In the genomic region with DNA sequence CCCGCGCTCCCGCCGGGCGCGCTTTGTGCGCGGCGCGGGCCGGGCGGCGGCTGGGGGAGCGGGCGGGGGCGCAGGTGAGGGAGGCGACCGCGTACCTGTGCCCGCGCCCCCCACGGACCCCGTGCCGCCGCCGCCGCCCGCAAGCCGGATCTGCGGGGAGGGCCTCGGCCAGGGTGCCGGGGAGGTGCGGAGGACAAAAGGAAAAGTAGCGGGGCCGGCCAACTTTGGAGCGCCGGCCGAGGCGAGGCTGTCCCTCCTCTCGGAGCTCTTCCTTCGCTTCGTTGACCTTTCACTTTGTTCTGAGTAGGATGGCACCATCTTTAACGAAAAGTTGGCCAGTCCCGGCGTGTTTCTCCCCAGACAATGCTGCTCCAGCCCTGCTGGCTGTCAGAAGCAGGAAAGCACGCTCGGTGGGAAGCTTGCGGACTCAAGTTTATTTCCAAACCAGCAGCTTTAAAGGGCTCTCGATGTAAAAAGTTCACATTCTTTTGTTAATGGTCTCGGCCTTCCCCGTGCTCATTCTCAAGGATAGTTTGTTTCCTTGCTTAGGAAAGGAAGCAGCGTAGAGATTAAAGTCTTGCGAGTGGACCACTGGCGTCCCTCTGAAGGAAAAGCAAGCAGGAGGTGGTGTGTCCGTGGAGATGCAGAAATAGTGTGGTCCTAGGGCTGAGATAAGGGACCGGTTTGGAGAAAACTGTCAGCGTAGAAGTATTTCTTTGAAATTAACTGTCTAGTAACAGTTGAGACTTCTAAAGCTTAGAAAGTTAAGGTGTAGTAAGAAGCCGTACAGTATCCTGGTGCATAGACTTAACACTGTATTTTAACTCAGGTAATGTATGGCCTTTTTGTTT, we compare ENCODE assay signal across 8 cellular contexts. TPM values are rescaled to one million over a fixed set of nuclear protein-coding genes. Genes with fewer than 3 reads are reported as not detected.
DNase-seq lines count a peak whose midpoint lies in the region; ATAC-seq, FAIRE-seq and TF ChIP-seq lines count a peak whose summit lies in the region.

No MANE protein-coding gene starts in this region.

- POLR2A ChIA-PET in GM12878 (lab: Charles Lee), result interaction anchor here (0.7 to 1.6 kb wide), 3 partner anchors 9 to 27 kb away, joined by 3 to 10 read pairs (median 3); no protein-coding TSS in a partner anchor

- TF ChIP-seq RAD21 in GM12878 (IDR thresholded peaks at IDR 0.05; ENCODE audit: insufficient read depth, low read depth, low read length), result no peak

- in situ Hi-C loops in GM12878 (cut with MboI), result no loop called here

- H3K36me3 ChIP-seq in GM12878 (ENCODE audit: control insufficient read depth in 2 of 2, insufficient read depth in 2 of 2, low read length in 1 of 2) (peaks cover 2 to 3% of the 10 kb centered on the region in 2 experiments; a peak in 3 of 4 replicates), smooth muscle cell (ENCODE audit: low read depth) (no peaks in the 10 kb centered on the region)

- TF ChIP-seq CTCF in GM12878 (IDR thresholded peaks at IDR 0.05 in 2 of 3, conservative IDR thresholded peaks at IDR 0.05 in 1 of 3; ENCODE audit: control insufficient read depth in 2 of 3, extremely low read depth in 1 of 3, insufficient read depth in 1 of 3, low read depth in 3 of 3, low read length in 3 of 3) (no peak), smooth muscle cell (IDR thresholded peaks at IDR 0.05; ENCODE audit: borderline replicate concordance, insufficient read depth, poor library complexity, severe bottlenecking) (no peak)

- H3K4me1 ChIP-seq in GM12878 (ENCODE audit: control insufficient read depth, insufficient read depth, low read length), result peaks cover 12% of the 10 kb centered on the region
- H3K4me1 ChIP-seq in smooth muscle cell (ENCODE audit: low read depth), result peaks cover 12% of the 10 kb centered on the region

- 2% methylated on average over 19 of the region's 58 CpGs for WGBS in GM12878 (ENCODE audit: insufficient coverage, insufficient replicate concordance, low lambda C conversion rate, missing lambda C conversion rate)
- WGBS in smooth muscle cell (ENCODE audit: low lambda C conversion rate), result 2% methylated on average over 32 of the region's 58 CpGs

- H3K27me3 ChIP-seq in GM12878 (replicated peaks in 1 of 2; ENCODE audit: control insufficient read depth in 2 of 2, insufficient read depth in 2 of 2, low read length in 1 of 2) (no peaks in the 10 kb centered on the region), smooth muscle cell (ENCODE audit: low read depth) (no peaks in the 10 kb centered on the region)

- H3K4me2 ChIP-seq in GM12878 (ENCODE audit: control insufficient read depth, insufficient read depth) (peak overlapping the region; percentile 75), smooth muscle cell (peak overlapping the region; percentile 90)

- H3K79me2 ChIP-seq in GM12878 (ENCODE audit: control insufficient read depth, insufficient read depth, low read length) (peaks cover 66% of the 10 kb centered on the region), smooth muscle cell (ENCODE audit: low read depth) (peaks cover 68% of the 10 kb centered on the region)

- no peak for FAIRE-seq in GM12878 (lab: Jason Lieb, UNC)

- H3K9ac ChIP-seq in GM12878 (ENCODE audit: control insufficient read depth, insufficient read depth, low read length), result peak overlapping the region; percentile 90
- peak overlapping the region; percentile 88 for H3K9ac ChIP-seq in smooth muscle cell (ENCODE audit: low read depth)

- H2AFZ ChIP-seq in GM12878 (ENCODE audit: control insufficient read depth, low read depth, low read length), result peak overlapping the region; percentile 48
- H2AFZ ChIP-seq in smooth muscle cell (ENCODE audit: low read depth), result peak overlapping the region; percentile 61

- CTCF ChIA-PET in GM12878 (lab: Yijun Ruan, JAX), result interaction anchor here (0.9 to 1.6 kb wide), 2 partner anchors 9 to 15 kb away, joined by 3 to 4 read pairs; no protein-coding TSS in a partner anchor

- SMC1A ChIA-PET in GM12878 (lab: Charles Lee; ENCODE audit: uncharacterized antibody, unreplicated experiment), result interaction anchor here (1.0 to 1.1 kb wide), 3 partner anchors 9 to 138 kb away, joined by 3 to 5 read pairs (median 3); partner anchors contain the start of gene MRPL41

- peak; percentile 45; the same call in 1 of the 2 replicates for TF ChIP-seq POLR2A in GM12878 (IDR thresholded peaks at IDR 0.05; ENCODE audit: low read depth, low read length)

- H3K27ac ChIP-seq in GM12878 (ENCODE audit: control insufficient read depth, insufficient read depth) (peak overlapping the region; percentile 82), smooth muscle cell (ENCODE audit: low read depth) (peak overlapping the region; percentile 72)

- H3K4me3 ChIP-seq in GM12878 (peak overlapping the region; percentile 95), smooth muscle cell (peak overlapping the region; percentile 81)

- no TSS peak for BruUV-seq in GM12878 (replicated peaks; lab: Mats Ljungman, UMichigan)

- DNase-seq in Right ventricle myocardium superior (peak; percentile 50), cardiac septum (ENCODE audit: low spot score) (no peak), OCI-M1 (lab: John Stamatoyannopoulos, UW) (peak; percentile 56), GM12878 (ENCODE audit: low read depth, low spot score) (no peak), iPS-NIHi7 (ENCODE audit: extremely low spot score) (peak; percentile 37), smooth muscle cell (lab: John Stamatoyannopoulos, UW; ENCODE audit: unreplicated experiment) (no peak)

- H3F3A ChIP-seq in smooth muscle cell (ENCODE audit: low read depth), result peaks cover 15% of the 10 kb centered on the region

- RAD21 ChIA-PET in GM12878 (lab: Charles Lee; ENCODE audit: unreplicated experiment), result interaction anchor here (1.0 to 1.2 kb wide), 3 partner anchors 9 to 29 kb away, joined by 3 read pairs; partner anchors contain the start of genes ARRDC1 and ZMYND19

- intact Hi-C loops in Right ventricle myocardium superior (cut with DNase I), result no loop called here
- intact Hi-C loops in cardiac septum (cut with DNase I), result no loop called here
- intact Hi-C loops in GM12878 (cut with micrococcal nuclease; ENCODE audit: unreplicated experiment), result loop anchor here (2.0 kb wide), 1 partner anchor 41 kb away; the partner anchor contains the start of gene DPH7

- no peak for TF ChIP-seq EP300 in GM12878 (IDR thresholded peaks at IDR 0.05; ENCODE audit: borderline replicate concordance in 1 of 2, control insufficient read depth in 1 of 2, low read depth in 2 of 2, low read length in 2 of 2)

- ATAC-seq in Right ventricle myocardium superior (ENCODE audit: poor library complexity) (no peak), HG02610 (IDR thresholded peaks at IDR 0.05; ENCODE audit: unreplicated experiment) (peak; percentile 20), GM12878 (peak; percentile 52), GM21619 (IDR thresholded peaks at IDR 0.05; ENCODE audit: unreplicated experiment) (no peak)

- H4K20me1 ChIP-seq in GM12878 (ENCODE audit: control insufficient read depth, insufficient read depth), result no peaks in the 10 kb centered on the region
- H4K20me1 ChIP-seq in smooth muscle cell (ENCODE audit: low read depth), result peaks cover 51% of the 10 kb centered on the region

- H3K9me3 ChIP-seq in GM12878 (replicated peaks; ENCODE audit: control insufficient read depth, insufficient read depth, low read length), result no peaks in the 10 kb centered on the region
- H3K9me3 ChIP-seq in smooth muscle cell (replicated peaks; ENCODE audit: low read depth), result no peaks in the 10 kb centered on the region

RNA-seq across cellular contexts. Expression of gene EHMT1, which starts 0.7 kb away (rescaled TPM):
- 31.2 TPM for total RNA-seq in Right ventricle myocardium superior
- 39.8 TPM for total RNA-seq in cardiac septum
- 216 and 231 TPM in 2 replicates for total RNA-seq in GM12878 (2013; cell fraction: nucleolus; rRNA removed)
- 85.3 and 88.4 TPM in 2 replicates for total RNA-seq in GM12878 (2014; rRNA removed)
- 38.1 and 44.4 TPM in 2 replicates for total RNA-seq in GM12878 (2014; rRNA removed; fragmentation: Illumina TruSeq; extraction: Trizol)
- total RNA-seq in GM12878 (2021), result 97.3 and 100 TPM in 2 replicates
- 24.3 TPM for polyA plus RNA-seq in GM12878 (2011; ENCODE audit: low read depth)
- polyA plus RNA-seq in GM12878 (2011; rRNA removed), result 28.6 and 42.2 TPM in 2 replicates
- 49.1 and 60.5 TPM in 2 replicates for polyA plus RNA-seq in GM12878 (2011; cell fraction: cytosol; rRNA removed)
- 128 and 198 TPM in 2 replicates for polyA plus RNA-seq in GM12878 (2011; cell fraction: nucleus; rRNA removed)
- 67.8 and 67.9 TPM in 2 replicates for polyA plus RNA-seq in GM12878 (2012)
- 25.6 and 37.5 TPM in 2 replicates for polyA plus RNA-seq in GM12878 (2014; fragmentation: Illumina TruSeq; extraction: Trizol)
- 1 to 10 TPM; 2.9 to 4.6 TPM for polyA plus RNA-seq in GM12878 (2014; fragmentation: Nextera tagmentation; extraction: Ambion mirVana)
- 64.6 and 79.3 TPM in 2 replicates for polyA plus RNA-seq in GM12878 (2014; rRNA removed)
- polyA plus RNA-seq in GM12878 (2016; fragmentation: Nextera tagmentation; extraction: Ambion mirVana), result 10 to 100 TPM; 51.9 to 56.0 TPM
- polyA minus RNA-seq in GM12878 (2011; rRNA and poly(A)+ RNA removed), result 91.4 and 132 TPM in 2 replicates
- polyA minus RNA-seq in GM12878 (2011; cell fraction: cytosol; rRNA and poly(A)+ RNA removed), result 45.1 and 45.4 TPM in 2 replicates
- polyA minus RNA-seq in GM12878 (2011; cell fraction: nucleus; rRNA and poly(A)+ RNA removed), result 50.1 and 84.0 TPM in 2 replicates
- total RNA-seq in smooth muscle cell, result 23.1 and 25.6 TPM in 2 replicates
- 34.1 and 56.6 TPM in 2 replicates for polyA plus RNA-seq in smooth muscle cell

RNA-seq across cellular contexts. Expression of gene ARRDC1, which starts 14.0 kb away (rescaled TPM):
- total RNA-seq in Right ventricle myocardium superior (15.7 TPM), cardiac septum (21.1 TPM), GM12878 (2014; rRNA removed) (24.6 and 25.2 TPM in 2 replicates), GM12878 (2014; rRNA removed; fragmentation: Illumina TruSeq; extraction: Trizol) (5.8 and 6.2 TPM in 2 replicates), GM12878 (2021) (21.0 and 23.1 TPM in 2 replicates), smooth muscle cell (10.0 and 18.7 TPM in 2 replicates)
- 50.1 and 58.2 TPM in 2 replicates for total RNA-seq in GM12878 (2013; cell fraction: nucleolus; rRNA removed)
- polyA plus RNA-seq in GM12878 (2011; ENCODE audit: low read depth), result 16.1 TPM
- polyA plus RNA-seq in GM12878 (2011; rRNA removed) (10.2 and 21.8 TPM in 2 replicates), GM12878 (2014; fragmentation: Illumina TruSeq; extraction: Trizol) (1.4 and 9.3 TPM in 2 replicates), GM12878 (2014; fragmentation: Nextera tagmentation; extraction: Ambion mirVana) (under 1 TPM; 0.23 to 0.97 TPM), GM12878 (2014; rRNA removed) (30.3 and 34.4 TPM in 2 replicates), GM12878 (2016; fragmentation: Nextera tagmentation; extraction: Ambion mirVana) (10 to 100 TPM; 20.8 to 23.0 TPM), smooth muscle cell (16.7 and 36.3 TPM in 2 replicates)
- polyA plus RNA-seq in GM12878 (2011; cell fraction: cytosol; rRNA removed), result 22.0 and 37.0 TPM in 2 replicates
- 149 and 164 TPM in 2 replicates for polyA plus RNA-seq in GM12878 (2011; cell fraction: nucleus; rRNA removed)
- polyA plus RNA-seq in GM12878 (2012), result 24.1 and 26.4 TPM in 2 replicates
- polyA minus RNA-seq in GM12878 (2011; rRNA and poly(A)+ RNA removed), result 14.1 and 25.7 TPM in 2 replicates
- 8.4 and 10.0 TPM in 2 replicates for polyA minus RNA-seq in GM12878 (2011; cell fraction: cytosol; rRNA and poly(A)+ RNA removed)
- polyA minus RNA-seq in GM12878 (2011; cell fraction: nucleus; rRNA and poly(A)+ RNA removed), result 23.7 and 44.2 TPM in 2 replicates

RNA-seq across cellular contexts. Expression of gene ZMYND19, which starts 29.2 kb away (rescaled TPM):
- 12.0 TPM for total RNA-seq in Right ventricle myocardium superior
- total RNA-seq in cardiac septum, result 11.2 TPM
- total RNA-seq in GM12878 (2013; cell fraction: nucleolus; rRNA removed), result 20.6 and 23.2 TPM in 2 replicates
- total RNA-seq in GM12878 (2014; rRNA removed), result 38.6 and 43.8 TPM in 2 replicates
- 22.6 and 25.7 TPM in 2 replicates for total RNA-seq in GM12878 (2014; rRNA removed; fragmentation: Illumina TruSeq; extraction: Trizol)
- 50.6 and 54.8 TPM in 2 replicates for total RNA-seq in GM12878 (2021)
- 8.7 TPM for polyA plus RNA-seq in GM12878 (2011; ENCODE audit: low read depth)
- 15.6 and 20.4 TPM in 2 replicates for polyA plus RNA-seq in GM12878 (2011; rRNA removed)
- polyA plus RNA-seq in GM12878 (2011; cell fraction: cytosol; rRNA removed), result 21.9 and 29.7 TPM in 2 replicates
- polyA plus RNA-seq in GM12878 (2011; cell fraction: nucleus; rRNA removed), result 89.6 and 118 TPM in 2 replicates
- 18.7 and 20.9 TPM in 2 replicates for polyA plus RNA-seq in GM12878 (2012)
- 6.2 and 19.7 TPM in 2 replicates for polyA plus RNA-seq in GM12878 (2014; fragmentation: Illumina TruSeq; extraction: Trizol)
- 1 to 10 TPM in 1 of 2 experiments, under 1 TPM in 1; 0.84 to 2.6 TPM for polyA plus RNA-seq in GM12878 (2014; fragmentation: Nextera tagmentation; extraction: Ambion mirVana)
- 51.2 and 53.0 TPM in 2 replicates for polyA plus RNA-seq in GM12878 (2014; rRNA removed)
- 1 to 10 TPM; 3.2 to 7.1 TPM for polyA plus RNA-seq in GM12878 (2016; fragmentation: Nextera tagmentation; extraction: Ambion mirVana)
- polyA minus RNA-seq in GM12878 (2011; rRNA and poly(A)+ RNA removed), result 6.7 and 12.6 TPM in 2 replicates
- polyA minus RNA-seq in GM12878 (2011; cell fraction: cytosol; rRNA and poly(A)+ RNA removed), result 6.0 and 10.9 TPM in 2 replicates
- polyA minus RNA-seq in GM12878 (2011; cell fraction: nucleus; rRNA and poly(A)+ RNA removed), result 13.7 and 21.2 TPM in 2 replicates
- 13.5 and 16.6 TPM in 2 replicates for total RNA-seq in smooth muscle cell
- polyA plus RNA-seq in smooth muscle cell, result 37.8 and 41.8 TPM in 2 replicates

RNA-seq across cellular contexts. Expression of gene DPH7, which starts 40.7 kb away (rescaled TPM):
- total RNA-seq in Right ventricle myocardium superior, result 18.6 TPM
- 21.2 TPM for total RNA-seq in cardiac septum
- 59.6 and 64.6 TPM in 2 replicates for total RNA-seq in GM12878 (2013; cell fraction: nucleolus; rRNA removed)
- total RNA-seq in GM12878 (2014; rRNA removed), result 27.6 and 29.5 TPM in 2 replicates
- 17.6 and 18.4 TPM in 2 replicates for total RNA-seq in GM12878 (2014; rRNA removed; fragmentation: Illumina TruSeq; extraction: Trizol)
- 30.0 and 33.8 TPM in 2 replicates for total RNA-seq in GM12878 (2021)
- polyA plus RNA-seq in GM12878 (2011; ENCODE audit: low read depth), result 26.0 TPM
- polyA plus RNA-seq in GM12878 (2011; rRNA removed), result 19.8 and 26.7 TPM in 2 replicates
- polyA plus RNA-seq in GM12878 (2011; cell fraction: cytosol; rRNA removed), result 26.5 and 36.1 TPM in 2 replicates
- 134 and 147 TPM in 2 replicates for polyA plus RNA-seq in GM12878 (2011; cell fraction: nucleus; rRNA removed)
- 21.6 and 24.1 TPM in 2 replicates for polyA plus RNA-seq in GM12878 (2012)
- 16.3 and 24.2 TPM in 2 replicates for polyA plus RNA-seq in GM12878 (2014; fragmentation: Illumina TruSeq; extraction: Trizol)
- 10 to 100 TPM in 1 of 2 experiments, 1 to 10 TPM in 1; 8.7 to 11.8 TPM for polyA plus RNA-seq in GM12878 (2014; fragmentation: Nextera tagmentation; extraction: Ambion mirVana)
- 36.9 and 41.8 TPM in 2 replicates for polyA plus RNA-seq in GM12878 (2014; rRNA removed)
- polyA plus RNA-seq in GM12878 (2016; fragmentation: Nextera tagmentation; extraction: Ambion mirVana), result 10 to 100 TPM; 36.3 to 40.0 TPM
- polyA minus RNA-seq in GM12878 (2011; rRNA and poly(A)+ RNA removed), result 14.3 and 16.7 TPM in 2 replicates
- 7.2 and 8.8 TPM in 2 replicates for polyA minus RNA-seq in GM12878 (2011; cell fraction: cytosol; rRNA and poly(A)+ RNA removed)
- 18.0 and 27.4 TPM in 2 replicates for polyA minus RNA-seq in GM12878 (2011; cell fraction: nucleus; rRNA and poly(A)+ RNA removed)
- 14.1 and 18.2 TPM in 2 replicates for total RNA-seq in smooth muscle cell
- polyA plus RNA-seq in smooth muscle cell, result 21.8 and 29.0 TPM in 2 replicates

Comparison
In these comparisons a context has a peak if more than half of its experiments do, and no peak if none do; other contexts are left out.
1. DNase-seq: peak in Right ventricle myocardium superior (single experiment), OCI-M1 (single experiment) and iPS-NIHi7 (single experiment); none in cardiac septum (single experiment), GM12878 (single experiment) and smooth muscle cell (single experiment).
2. ATAC-seq: peak in HG02610 (single experiment) and GM12878 (single experiment); none in Right ventricle myocardium superior (single experiment) and GM21619 (single experiment).